ENCODE assay signal across 15 cellular contexts in genomic region chr6:55449219-55449618, GRCh38.
DNase-seq lines count a peak whose midpoint lies in the region; ATAC-seq, FAIRE-seq and TF ChIP-seq lines count a peak whose summit lies in the region.
"Had no signal": no experiment of that assay in that cellular context is flagged by ENCODE, and none has a peak within 500 bp of the region (broad histone marks: within the 10 kb centered on the region; RNA-seq: fewer than 3 reads in every experiment).

No MANE protein-coding gene starts in this region.

- no peak for TF ChIP-seq POLR2A in endothelial cell of umbilical vein (IDR thresholded peaks at IDR 0.05; ENCODE audit: low read depth, low read length)

- no peaks in the 10 kb centered on the region for H3K36me3 ChIP-seq in endothelial cell of umbilical vein (ENCODE audit: control insufficient read depth in 2 of 2, extremely low read depth in 1 of 2, insufficient read depth in 2 of 2, low read length in 2 of 2)
- H3K36me3 ChIP-seq in subcutaneous abdominal adipose tissue (ENCODE audit: control insufficient read depth in 5 of 5, insufficient read depth in 5 of 5, low read length in 5 of 5): no peaks in the 10 kb centered on the region
- no peaks in the 10 kb centered on the region for H3K36me3 ChIP-seq in osteoblast (ENCODE audit: insufficient read depth, low read length)
- H3K36me3 ChIP-seq: upper lobe of right lung had no signal

- DNase-seq in SIG-M5 treated with dmso at 0.1 percent for 504 hours (lab: John Stamatoyannopoulos, UW; ENCODE audit: unreplicated experiment) (peak; percentile 3), SIG-M5 (lab: John Stamatoyannopoulos, UW) (no peak), NCI-H446 treated with DMSO at 0.1 percent for 48 hours (lab: John Stamatoyannopoulos, UW) (peak; percentile 49), endothelial cell of umbilical vein (ENCODE audit: low read depth, low spot score) (peak; percentile 15), osteoblast (ENCODE audit: insufficient read length, low spot score, missing footprints) (no peak)
- DNase-seq in activated CD4-positive, CD25-positive, alpha-beta regulatory T cell treated with anti-CD3 and anti-CD28 coated beads, Interleukin-2, amount 50 U/mL, for 72 hours: no peak
- DNase-seq: activated naive CD8-positive, alpha-beta T cell treated with anti-CD3 and anti-CD28 coated beads for 36 hours; NK-92 treated with Interleukin-12 subunit alpha and Interleukin-12 subunit beta, amount 100 ng/mL, for 24 hours; stimulated activated CD4-positive, alpha-beta T cell treated with anti-CD3 and anti-CD28 coated beads, Interleukin-12 subunit alpha, Interleukin-12 subunit beta, amount 100 ng/mL, for 4 hours; upper lobe of right lung had no signal

- H3K4me3 ChIP-seq in endothelial cell of umbilical vein (replicated peaks in 1 of 3; ENCODE audit: insufficient read depth in 1 of 3, low read depth in 1 of 3, low read length in 3 of 3) (no peak overlapping the region), subcutaneous abdominal adipose tissue (ENCODE audit: low read depth in 1 of 5, low read length in 5 of 5) (no peak overlapping the region), osteoblast (ENCODE audit: insufficient read depth, low read length) (no peak overlapping the region)
- H3K4me3 ChIP-seq: upper lobe of right lung had no signal

- H3K27me3 ChIP-seq in endothelial cell of umbilical vein (ENCODE audit: control insufficient read depth in 2 of 2, insufficient read depth in 2 of 2, low read length in 2 of 2): no peaks in the 10 kb centered on the region
- no peaks in the 10 kb centered on the region for H3K27me3 ChIP-seq in subcutaneous abdominal adipose tissue (ENCODE audit: control insufficient read depth in 5 of 5, insufficient read depth in 4 of 5, low read length in 5 of 5)
- no peaks in the 10 kb centered on the region for H3K27me3 ChIP-seq in osteoblast (ENCODE audit: insufficient read depth, low read length)
- H3K27me3 ChIP-seq: upper lobe of right lung had no signal

- H3K79me2 ChIP-seq in endothelial cell of umbilical vein (ENCODE audit: control insufficient read depth, insufficient read depth, low read length) (no peaks in the 10 kb centered on the region), osteoblast (ENCODE audit: insufficient read depth, low read length) (no peaks in the 10 kb centered on the region)

- H3K9ac ChIP-seq in endothelial cell of umbilical vein (replicated peaks; ENCODE audit: extremely low read depth, insufficient read depth, low read length): no peak overlapping the region
- no peak overlapping the region for H3K9ac ChIP-seq in subcutaneous abdominal adipose tissue (ENCODE audit: low read length in 5 of 5)

- TF ChIP-seq CTCF in endothelial cell of umbilical vein (IDR thresholded peaks at IDR 0.05; ENCODE audit: extremely low read depth in 1 of 2, insufficient read depth in 1 of 2, low read depth in 1 of 2, low read length in 2 of 2) (peak in 1 of 2 donors; percentile 11), osteoblast (IDR thresholded peaks at IDR 0.05; ENCODE audit: extremely low read depth, low read depth, low read length) (no peak)

- H3K4me1 ChIP-seq in endothelial cell of umbilical vein (ENCODE audit: control insufficient read depth, extremely low read depth, insufficient read depth, low read length): no peaks in the 10 kb centered on the region
- H3K4me1 ChIP-seq in subcutaneous abdominal adipose tissue (ENCODE audit: control insufficient read depth in 5 of 5, insufficient read depth in 5 of 5, low read length in 5 of 5): peaks cover 0 to 12% (median 7%) of the 10 kb centered on the region in 5 donors
- H3K4me1 ChIP-seq in osteoblast (ENCODE audit: insufficient read depth, low read length): no peaks in the 10 kb centered on the region
- H3K4me1 ChIP-seq: upper lobe of right lung had no signal

- intact Hi-C loops in endothelial cell of umbilical vein (cut with micrococcal nuclease): loop anchor here (5.0 kb wide), 1 partner anchor 168 kb away; no protein-coding TSS in a partner anchor

- H3K9me3 ChIP-seq in endothelial cell of umbilical vein (replicated peaks; ENCODE audit: control insufficient read depth, insufficient read depth, low read length) (no peaks in the 10 kb centered on the region), subcutaneous abdominal adipose tissue (ENCODE audit: control insufficient read depth in 5 of 5, low read length in 5 of 5) (no peaks in the 10 kb centered on the region), osteoblast (ENCODE audit: low read depth, low read length) (no peaks in the 10 kb centered on the region)
- H3K9me3 ChIP-seq: upper lobe of right lung had no signal

- H3K4me2 ChIP-seq in endothelial cell of umbilical vein (ENCODE audit: insufficient read depth, low read length) (no peak overlapping the region), osteoblast (ENCODE audit: insufficient read depth, low read length) (no peak overlapping the region)

- no peak for FAIRE-seq in endothelial cell of umbilical vein (lab: Jason Lieb, UNC)
- FAIRE-seq: frontal cortex, G401.6 had no signal

- H3K27ac ChIP-seq in endothelial cell of umbilical vein (ENCODE audit: insufficient read depth, low read depth, low read length) (no peak overlapping the region), subcutaneous abdominal adipose tissue (ENCODE audit: low read depth, low read length) (peak overlapping the region; percentile 3), osteoblast (ENCODE audit: low read depth, low read length) (no peak overlapping the region)
- H3K27ac ChIP-seq: upper lobe of right lung had no signal

- CTCF ChIA-PET in endothelial cell of umbilical vein (lab: Charles Lee): interaction anchor here (0.9 to 2.4 kb wide), 4 partner anchors 173 to 843 kb away, joined by 4 to 17 read pairs (median 10); no protein-coding TSS in a partner anchor

- H4K20me1 ChIP-seq in endothelial cell of umbilical vein (replicated peaks; ENCODE audit: control insufficient read depth, extremely low read depth, insufficient read depth, low read length) (no peaks in the 10 kb centered on the region), osteoblast (ENCODE audit: insufficient read depth, low read length) (no peaks in the 10 kb centered on the region)

- no peak for ATAC-seq in HG02970 (IDR thresholded peaks at IDR 0.05; ENCODE audit: low FRiP score, unreplicated experiment)
- ATAC-seq: left lobe of liver, upper lobe of right lung had no signal

- H2AFZ ChIP-seq in endothelial cell of umbilical vein (ENCODE audit: low read depth, low read length): no peak overlapping the region
- no peak overlapping the region for H2AFZ ChIP-seq in osteoblast (ENCODE audit: low read length)

- no peaks in the 10 kb centered on the region for H3K9me1 ChIP-seq in endothelial cell of umbilical vein (replicated peaks; ENCODE audit: control insufficient read depth, extremely low read depth, insufficient read depth, low read length)

- BruUV-seq in endothelial cell of umbilical vein (replicated peaks; lab: Mats Ljungman, UMichigan): no TSS peak

- dilution Hi-C loops in endothelial cell of umbilical vein (cut with MboI; ENCODE audit: extremely low pct_ligation_motif_present, low sequenced_read_pairs): no loop called here

- POLR2A ChIA-PET in endothelial cell of umbilical vein (lab: Charles Lee): no interaction called here

TF ChIP-seq in endothelial cell of umbilical vein, 7 proteins besides CTCF, POLR2A, EP300 and RAD21:
- TF ChIP-seq JUN (IDR thresholded peaks at IDR 0.05; ENCODE audit: borderline replicate concordance, insufficient read depth, insufficient read length, low read depth) (no peak), FOS (IDR thresholded peaks at IDR 0.05; ENCODE audit: borderline replicate concordance, insufficient read depth, low read length) (no peak), GATA2 (IDR thresholded peaks at IDR 0.05; ENCODE audit: insufficient read depth, insufficient read length, low read depth, low read length) (no peak), MAX (IDR thresholded peaks at IDR 0.05; ENCODE audit: insufficient read depth, insufficient read length) (no peak), EZH2 (IDR thresholded peaks at IDR 0.05; ENCODE audit: borderline replicate concordance, low read depth, low read length, severe bottlenecking) (no peak), MYC (IDR thresholded peaks at IDR 0.05; ENCODE audit: low read depth, low read length) (no peak)

Comparison
In these comparisons a context has a peak if more than half of its experiments do, and no peak if none do; other contexts are left out.
1. DNase-seq: peak in SIG-M5 treated with dmso at 0.1 percent for 504 hours (single experiment), NCI-H446 treated with DMSO at 0.1 percent for 48 hours (single experiment) and endothelial cell of umbilical vein (single experiment); none in SIG-M5 (single experiment), osteoblast (single experiment) and activated CD4-positive, CD25-positive, alpha-beta regulatory T cell treated with anti-CD3 and anti-CD28 coated beads, Interleukin-2, amount 50 U/mL, for 72 hours (single experiment).